ENCODE assay signal across 9 cellular contexts in genomic region chr2:219248845-219249202, GRCh38. TPM values are rescaled to one million over a fixed set of nuclear protein-coding genes. Genes with fewer than 3 reads are reported as not detected.
A peak's percentile ranks its signal among the peaks of the same experiment; 100 is the strongest.
DNase-seq lines count a peak whose midpoint lies in the region; ATAC-seq and TF ChIP-seq lines count a peak whose summit lies in the region.
"Had no signal": no experiment of that assay in that cellular context is flagged by ENCODE, and none has a peak within 500 bp of the region (broad histone marks: within the 10 kb centered on the region; RNA-seq: fewer than 3 reads in every experiment).

No MANE protein-coding gene starts in this region.

- ATAC-seq in RWPE2 (ENCODE audit: low read depth) (no peak), HG02970 (IDR thresholded peaks at IDR 0.05; ENCODE audit: low FRiP score, unreplicated experiment) (no peak)

- H3K36me3 ChIP-seq in DOHH2 (ENCODE audit: control insufficient read depth, low read length) (peaks cover 64% of the 10 kb centered on the region), RWPE2 (ENCODE audit: low read depth) (peaks cover 48% of the 10 kb centered on the region), sigmoid colon (peaks cover 0 to 40% (median 8%) of the 10 kb centered on the region in 4 donors)
- H3K36me3 ChIP-seq: neural progenitor cell had no signal

- peak overlapping the region; percentile 74 for H3K4me3 ChIP-seq in DOHH2 (ENCODE audit: low read length)
- H3K4me3 ChIP-seq in RWPE2 (ENCODE audit: severe bottlenecking), result no peak overlapping the region
- H3K4me3 ChIP-seq in sigmoid colon, result no peak overlapping the region
- H3K4me3 ChIP-seq: neural progenitor cell had no signal

- H3F3A ChIP-seq in DOHH2 (ENCODE audit: control insufficient read depth, insufficient read depth), result peaks cover 18% of the 10 kb centered on the region

- H3K27me3 ChIP-seq in DOHH2 (ENCODE audit: control insufficient read depth, low read length), result no peaks in the 10 kb centered on the region
- H3K27me3 ChIP-seq in RWPE2 (ENCODE audit: insufficient read depth, poor library complexity, severe bottlenecking), result no peaks in the 10 kb centered on the region
- H3K27me3 ChIP-seq in sigmoid colon, result no peaks in the 10 kb centered on the region

- 23 to 63% methylated on average over 2 of the region's 2 CpGs for WGBS in sigmoid colon, 2 donors

- H3K4me2 ChIP-seq in DOHH2 (ENCODE audit: low read length), result peak overlapping the region; percentile 97
- H3K4me2 ChIP-seq: neural progenitor cell had no signal

- H3K9me2 ChIP-seq in DOHH2 (replicated peaks; ENCODE audit: control insufficient read depth, low read length), result no peaks in the 10 kb centered on the region

- no peak for DNase-seq in RWPE2 (ENCODE audit: low spot score)
- DNase-seq in epithelial cell of prostate (ENCODE audit: low read depth, low spot score), result no peak
- no peak for DNase-seq in sigmoid colon
- DNase-seq in occipital lobe (lab: John Stamatoyannopoulos, UW), result no peak
- DNase-seq in pons (ENCODE audit: low spot score), result no peak
- no peak for DNase-seq in hypothalamus (lab: John Stamatoyannopoulos, UW)

- TF ChIP-seq CTCF in DOHH2 (IDR thresholded peaks at IDR 0.05; ENCODE audit: low read depth, low read length, poor library complexity, severe bottlenecking) (no peak), RWPE2 (IDR thresholded peaks at IDR 0.05; ENCODE audit: poor library complexity, severe bottlenecking) (no peak), sigmoid colon (IDR thresholded peaks at IDR 0.05) (no peak)

- peaks cover 7% of the 10 kb centered on the region; the same call in 1 of the 2 replicates for H4K20me1 ChIP-seq in DOHH2 (ENCODE audit: control insufficient read depth, insufficient read depth, low read depth, low read length)

- H3K27ac ChIP-seq in DOHH2 (ENCODE audit: low read depth, low read length) (peak overlapping the region; percentile 98), RWPE2 (ENCODE audit: poor library complexity, severe bottlenecking) (peak overlapping the region; percentile 97), epithelial cell of prostate (peak overlapping the region; percentile 99), sigmoid colon (peak overlapping the region; percentile 79 to 87 (median 82))
- H3K27ac ChIP-seq: neural progenitor cell had no signal

- no peak for TF ChIP-seq EP300 in sigmoid colon (IDR thresholded peaks at IDR 0.05)

- H3K9me3 ChIP-seq in DOHH2 (ENCODE audit: control insufficient read depth, insufficient read depth, low read length), result no peaks in the 10 kb centered on the region
- H3K9me3 ChIP-seq in RWPE2 (ENCODE audit: severe bottlenecking), result no peaks in the 10 kb centered on the region
- H3K9me3 ChIP-seq in sigmoid colon, result no peaks in the 10 kb centered on the region

- H3K79me2 ChIP-seq in DOHH2 (ENCODE audit: control insufficient read depth, low read length), result peaks cover 75% of the 10 kb centered on the region

- intact Hi-C loops in sigmoid colon (cut with DNase I), result no loop called here

- peaks cover 78% of the 10 kb centered on the region for H3K4me1 ChIP-seq in DOHH2 (ENCODE audit: control insufficient read depth, low read length)
- H3K4me1 ChIP-seq in RWPE2 (ENCODE audit: insufficient read depth, poor library complexity, severe bottlenecking), result peaks cover 47% of the 10 kb centered on the region
- peaks cover 0 to 72% (median 69%) of the 10 kb centered on the region in 4 donors for H3K4me1 ChIP-seq in sigmoid colon

- no peak for TF ChIP-seq POLR2A in sigmoid colon (IDR thresholded peaks at IDR 0.05)

RNA-seq across cellular contexts. Expression of gene STK16, which starts 3.5 kb away (rescaled TPM):
- total RNA-seq in sigmoid colon (10 to 100 TPM; 12.2 to 19.9 (median 18.2) TPM), occipital lobe (15.4 TPM)
- 10 to 100 TPM; 45.3 to 61.7 (median 57.1) TPM for polyA plus RNA-seq in sigmoid colon

RNA-seq across cellular contexts. Expression of gene GLB1L, which starts 3.6 kb away (rescaled TPM):
- 10 to 100 TPM in 1 of 4 donors, 1 to 10 TPM in 3; 6.9 to 26.0 (median 8.2) TPM for total RNA-seq in sigmoid colon
- 1 to 10 TPM; 2.1 to 4.3 (median 3.6) TPM for polyA plus RNA-seq in sigmoid colon
- 2.7 TPM for total RNA-seq in occipital lobe

RNA-seq across cellular contexts. Expression of gene TUBA4B, which starts 4.2 kb away (rescaled TPM):
- total RNA-seq in sigmoid colon, result not detected
- not detected for polyA plus RNA-seq in sigmoid colon
- total RNA-seq in occipital lobe, result not detected

RNA-seq across cellular contexts. Expression of gene TUBA4A, which starts 4.9 kb away (rescaled TPM):
- 100 to 1,000 TPM in 1 of 4 donors, 10 to 100 TPM in 3; 47.1 to 109 (median 55.0) TPM for total RNA-seq in sigmoid colon
- polyA plus RNA-seq in sigmoid colon, result 10 to 100 TPM; 74.4 to 95.4 (median 76.9) TPM
- total RNA-seq in occipital lobe, result 2.7 TPM

RNA-seq across cellular contexts. Expression of gene ANKZF1, which starts 19.2 kb away (rescaled TPM):
- total RNA-seq in sigmoid colon, result 10 to 100 TPM; 28.1 to 52.6 (median 41.1) TPM
- polyA plus RNA-seq in sigmoid colon, result 10 to 100 TPM in 1 of 3 donors, 1 to 10 TPM in 2; 9.0 to 36.9 (median 9.7) TPM
- 40.4 TPM for total RNA-seq in occipital lobe
